ENCODE assay signal across 19 cellular contexts in genomic region chr7:45506059-45506458, GRCh38.
DNase-seq lines count a peak whose midpoint lies in the region; ATAC-seq, FAIRE-seq and TF ChIP-seq lines count a peak whose summit lies in the region.
"Had no signal": no experiment of that assay in that cellular context is flagged by ENCODE, and none has a peak within 500 bp of the region (broad histone marks: within the 10 kb centered on the region; RNA-seq: fewer than 3 reads in every experiment).

No MANE protein-coding gene starts in this region.

- H3K4me2 ChIP-seq in MM.1S (ENCODE audit: low read depth, low read length): no peak overlapping the region
- H3K4me2 ChIP-seq: GM23338 had no signal

- H3K27ac Mint-ChIP-seq in activated naive CD4-positive, alpha-beta T cell treated with anti-CD3 and anti-CD28 coated beads, Interleukin-2, amount 10 ng/mL, durations not matched to agents 7 days and 5 days: peak overlapping the region; percentile 77
- H3K27ac Mint-ChIP-seq in naive B cell: peak overlapping the region in 4 of 6 donors; percentile 40 to 87 (median 44)
- H3K27ac Mint-ChIP-seq: GM23338 had no signal

- no peaks in the 10 kb centered on the region for H3K27me3 Mint-ChIP-seq in activated naive CD4-positive, alpha-beta T cell treated with anti-CD3 and anti-CD28 coated beads, Interleukin-2, amount 10 ng/mL, durations not matched to agents 7 days and 5 days
- no peaks in the 10 kb centered on the region for H3K27me3 Mint-ChIP-seq in naive B cell

- H3K4me3 Mint-ChIP-seq in activated naive CD4-positive, alpha-beta T cell treated with anti-CD3 and anti-CD28 coated beads, Interleukin-2, amount 10 ng/mL, durations not matched to agents 7 days and 5 days: no peak overlapping the region
- H3K4me3 Mint-ChIP-seq in naive B cell: peak overlapping the region in 1 of 8 donors; percentile 1
- H3K4me3 Mint-ChIP-seq: GM23338 had no signal

- peaks cover 25% of the 10 kb centered on the region for H3K9me3 Mint-ChIP-seq in activated naive CD4-positive, alpha-beta T cell treated with anti-CD3 and anti-CD28 coated beads, Interleukin-2, amount 10 ng/mL, durations not matched to agents 7 days and 5 days
- H3K9me3 Mint-ChIP-seq in naive B cell: peaks cover 27 to 49% (median 36%) of the 10 kb centered on the region in 7 donors

- H3K4me1 Mint-ChIP-seq in activated naive CD4-positive, alpha-beta T cell treated with anti-CD3 and anti-CD28 coated beads, Interleukin-2, amount 10 ng/mL, durations not matched to agents 7 days and 5 days: no peaks in the 10 kb centered on the region
- H3K4me1 Mint-ChIP-seq in naive B cell: peaks cover 0 to 8% (median 3%) of the 10 kb centered on the region in 3 donors

- no peak for TF ChIP-seq POLR2A in GM12892 (IDR thresholded peaks at IDR 0.05; ENCODE audit: low read depth, low read length)

- no peaks in the 10 kb centered on the region for H3K36me3 Mint-ChIP-seq in activated naive CD4-positive, alpha-beta T cell treated with anti-CD3 and anti-CD28 coated beads, Interleukin-2, amount 10 ng/mL, durations not matched to agents 7 days and 5 days
- H3K36me3 Mint-ChIP-seq in naive B cell: peaks cover 0 to 27% of the 10 kb centered on the region in 2 donors

- ATAC-seq in naive B cell (ENCODE audit: low read depth in 2 of 2) (no peak), HG02759 (IDR thresholded peaks at IDR 0.05; ENCODE audit: unreplicated experiment) (no peak)
- ATAC-seq: GM23338 had no signal

- no peak for TF ChIP-seq CTCF in MM.1S (IDR thresholded peaks at IDR 0.05; ENCODE audit: low read length)

- H3K79me2 ChIP-seq in MM.1S (ENCODE audit: low read length): no peaks in the 10 kb centered on the region

- H3K9me2 ChIP-seq in MM.1S (replicated peaks; ENCODE audit: insufficient read depth, low read length): no peaks in the 10 kb centered on the region

- no peaks in the 10 kb centered on the region for H3F3A ChIP-seq in MM.1S (ENCODE audit: insufficient read depth, low read length)

- H3K27me3 ChIP-seq in MM.1S (replicated peaks; ENCODE audit: insufficient read depth, low read length): no peaks in the 10 kb centered on the region

- no peaks in the 10 kb centered on the region for H3K36me3 ChIP-seq in MM.1S (replicated peaks; ENCODE audit: insufficient read depth, low read length)

- H3K4me3 ChIP-seq in MM.1S (ENCODE audit: low read length): no peak overlapping the region
- H3K4me3 ChIP-seq: GM23338 had no signal

- CTCF ChIA-PET in activated naive CD4-positive, alpha-beta T cell treated with anti-CD3 and anti-CD28 coated beads, Interleukin-2, amount 10 ng/mL, durations not matched to agents 7 days and 5 days (lab: Charles Lee): no interaction called here

- H3K4me1 ChIP-seq in MM.1S (ENCODE audit: low read length): no peaks in the 10 kb centered on the region

- H3K9ac ChIP-seq in MM.1S (ENCODE audit: low read length): no peak overlapping the region

- no peak overlapping the region for H2AFZ ChIP-seq in MM.1S (ENCODE audit: low read length)
- H2AFZ ChIP-seq: GM23338 had no signal

- FAIRE-seq in GM12892 (lab: Jason Lieb, UNC): peak; percentile 58
- FAIRE-seq: G401.6, GM19239 had no signal

- DNase-seq in activated naive CD4-positive, alpha-beta T cell treated with anti-CD3 and anti-CD28 coated beads, Interleukin-2, amount 10 ng/mL, durations not matched to agents 7 days and 5 days: no peak
- DNase-seq in activated naive CD4-positive, alpha-beta T cell treated with anti-CD3 and anti-CD28 coated beads, Interleukin-2, amount 50 U/mL, for 16 hours: no peak
- DNase-seq in GM12892 (ENCODE audit: insufficient read length): no peak
- peak; percentile 43 for DNase-seq in SKM-1 treated with dmso at 0.1 percent for 144 hours (lab: John Stamatoyannopoulos, UW; ENCODE audit: unreplicated experiment)
- no peak for DNase-seq in naive B cell
- no peak for DNase-seq in MM.1S
- DNase-seq: DMS 273 treated with DMSO at 0.1 percent for 48 hours, KG1, NCI-H1105, NCI-H1694, NCI-H2081 treated with DMSO at 0.1 percent for 48 hours, NCI-H748 treated with DMSO at 0.1 percent for 48 hours, OCI-M1, Right ventricle myocardium superior had no signal

- no peaks in the 10 kb centered on the region for H4K20me1 ChIP-seq in MM.1S (ENCODE audit: insufficient read depth, low read length)

- H3K27ac ChIP-seq in MM.1S (ENCODE audit: low read length): no peak overlapping the region
- H3K27ac ChIP-seq: C4-2B had no signal

- no peaks in the 10 kb centered on the region for H3K9me3 ChIP-seq in MM.1S (replicated peaks; ENCODE audit: insufficient read depth, low read length)
